ENCODE assay signal across 29 cellular contexts in the genomic region with DNA sequence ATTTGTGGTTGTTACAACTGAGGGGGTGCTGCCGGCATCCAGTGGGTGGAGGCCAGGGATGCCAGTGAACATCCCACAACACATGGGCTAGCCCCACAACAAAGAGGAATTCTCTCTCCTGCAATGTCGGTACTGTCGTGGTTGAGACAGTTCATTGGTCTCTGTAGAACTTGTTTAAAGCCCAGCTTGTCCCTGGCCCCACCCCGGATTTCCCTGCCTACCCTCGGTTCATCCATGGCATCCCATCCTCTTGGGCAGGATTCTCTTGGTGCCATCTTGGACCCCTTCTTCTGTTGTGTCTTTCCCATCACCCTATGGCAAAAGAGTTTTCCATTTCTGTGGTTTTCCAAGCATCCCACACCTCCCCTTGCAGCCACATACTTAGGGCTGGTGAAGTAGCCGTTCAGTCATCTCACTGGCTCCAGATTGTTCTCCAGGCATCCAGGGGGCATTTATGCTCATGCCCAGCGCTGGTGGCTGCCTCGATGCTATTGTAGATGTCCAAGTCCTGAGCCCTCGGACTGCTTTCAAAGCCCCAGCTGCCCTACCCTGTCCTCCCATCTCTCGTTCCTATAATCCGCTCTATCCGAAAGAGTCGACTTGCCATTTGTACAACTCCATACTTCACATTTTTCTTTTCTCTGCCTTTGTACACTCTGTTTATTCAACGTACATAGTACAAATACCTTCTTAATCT.
"Had no signal": no experiment of that assay in that cellular context is flagged by ENCODE, and none has a peak within 500 bp of the region (broad histone marks: within the 10 kb centered on the region; RNA-seq: fewer than 3 reads in every experiment).

No MANE protein-coding gene starts in this region.

- H3K36me3 Mint-ChIP-seq: neural progenitor cell had no signal

- H3K9me3 Mint-ChIP-seq: stimulated activated memory B cell treated with anti-CD40 and anti-IgM and Interleukin-4, amounts not matched to agents 10 μg/mL and 1 μg/mL and 100 μg/mL, for 72 hours had no signal

- H3K9me3 ChIP-seq: gastroesophageal sphincter, ovary, psoas muscle, sigmoid colon, testis, upper lobe of right lung, uterus had no signal

- DNase-seq: dermis blood vessel endothelial cell; heart left ventricle; islet precursor cell; mesenchymal stem cell; mucosa of descending colon; naive thymus-derived CD4-positive, alpha-beta T cell; occipital lobe; ovary; psoas muscle; right cardiac atrium; sigmoid colon; spleen; stimulated activated CD4-positive, alpha-beta T cell treated with anti-CD3 and anti-CD28 coated beads, Interleukin-4, amount 100 ng/mL, for 4 hours; stimulated activated naive CD8-positive, alpha-beta T cell treated with anti-CD3 and anti-CD28 coated beads, Interleukin-15, Interleukin-2, amounts not matched to agents 100 U/mL and 50 U/mL, for 24 hours; substantia nigra; testis; transverse colon; upper lobe of right lung; uterus had no signal

- H3K27me3 ChIP-seq: foreskin keratinocyte, gastroesophageal sphincter, heart left ventricle, hepatocyte, neural progenitor cell, ovary, sigmoid colon, spleen, testis, transverse colon, upper lobe of right lung, uterus had no signal

- H3K4me3 Mint-ChIP-seq: mesothelial cell of epicardium; naive thymus-derived CD4-positive, alpha-beta T cell; nephron; neural progenitor cell; stimulated activated memory B cell treated with anti-CD40 and anti-IgM and Interleukin-4, amounts not matched to agents 10 μg/mL and 1 μg/mL and 100 μg/mL, for 72 hours had no signal

- H3K9ac ChIP-seq: neural progenitor cell had no signal

- H3K27me3 Mint-ChIP-seq: naive thymus-derived CD4-positive, alpha-beta T cell; stimulated activated memory B cell treated with anti-CD40 and anti-IgM and Interleukin-4, amounts not matched to agents 10 μg/mL and 1 μg/mL and 100 μg/mL, for 72 hours had no signal

- H3K27ac ChIP-seq: coronary artery, foreskin keratinocyte, gastroesophageal sphincter, heart left ventricle, hepatocyte, neural progenitor cell, ovary, psoas muscle, sigmoid colon, skin epidermis, spleen, testis, transverse colon, upper lobe of right lung, uterus had no signal

- H3K4me1 ChIP-seq: neural progenitor cell, psoas muscle, testis, transverse colon, upper lobe of right lung, uterus had no signal

- H3K4me1 Mint-ChIP-seq: neural progenitor cell had no signal

- H3K27ac Mint-ChIP-seq: mesothelial cell of epicardium; naive thymus-derived CD4-positive, alpha-beta T cell; neural progenitor cell; stimulated activated memory B cell treated with anti-CD40 and anti-IgM and Interleukin-4, amounts not matched to agents 10 μg/mL and 1 μg/mL and 100 μg/mL, for 72 hours had no signal

- H3K36me3 ChIP-seq: heart left ventricle, neural progenitor cell, ovary, sigmoid colon, spleen, transverse colon, upper lobe of right lung, uterus had no signal

- H3K4me2 ChIP-seq: hepatocyte, neural progenitor cell had no signal

- H3K4me3 ChIP-seq: coronary artery, gastroesophageal sphincter, heart left ventricle, hepatocyte, lung, mucosa of descending colon, neural progenitor cell, ovary, psoas muscle, sigmoid colon, skin epidermis, spleen, testis, transverse colon, upper lobe of right lung, uterus had no signal
